Comparison of ENCODE assay signal across 25 cellular contexts in genomic region chr4:77174426-77174825, GRCh38. TPM values are rescaled to one million over a fixed set of nuclear protein-coding genes. Genes with fewer than 3 reads are reported as not detected.
A peak's percentile ranks its signal among the peaks of the same experiment; 100 is the strongest.
DNase-seq lines count a peak whose midpoint lies in the region; ATAC-seq and TF ChIP-seq lines count a peak whose summit lies in the region.
"Had no signal": no experiment of that assay in that cellular context is flagged by ENCODE, and none has a peak within 500 bp of the region (broad histone marks: within the 10 kb centered on the region; RNA-seq: fewer than 3 reads in every experiment).

No MANE protein-coding gene starts in this region.

- intact Hi-C loops in left ventricle myocardium superior (cut with micrococcal nuclease): no loop called here
- intact Hi-C loops in activated CD4-positive, alpha-beta T cell treated with anti-CD3 and anti-CD28 coated beads, Interleukin-2, amount 10 ng/mL, durations not matched to agents 24 days and 14 days (cut with micrococcal nuclease): no loop called here

- no peak overlapping the region for H3K23ac ChIP-seq in H9 (ENCODE audit: insufficient read length, low read depth, low read length)

- H3K4me1 Mint-ChIP-seq in H9: peaks cover 38 to 58% of the 10 kb centered on the region in 2 experiments
- no peaks in the 10 kb centered on the region for H3K4me1 Mint-ChIP-seq in activated CD4-positive, alpha-beta T cell treated with anti-CD3 and anti-CD28 coated beads, Interleukin-2, amount 10 ng/mL, durations not matched to agents 24 days and 14 days
- H3K4me1 Mint-ChIP-seq: activated B cell treated with CpG ODN at 0.5 μM for 24 hours; activated naive CD8-positive, alpha-beta T cell treated with anti-CD3 and anti-CD28 coated beads, Interleukin-2, amount 10 ng/mL, durations not matched to agents 7 days and 5 days had no signal

- H4K8ac ChIP-seq in H9 (replicated peaks; ENCODE audit: insufficient read length, low read depth, low read length): no peak overlapping the region

- peaks cover 68% of the 10 kb centered on the region for H3K27me3 Mint-ChIP-seq in H9 (ENCODE audit: low read depth)
- peaks cover 20% of the 10 kb centered on the region for H3K27me3 Mint-ChIP-seq in activated CD4-positive, alpha-beta T cell treated with anti-CD3 and anti-CD28 coated beads, Interleukin-2, amount 10 ng/mL, durations not matched to agents 24 days and 14 days
- H3K27me3 Mint-ChIP-seq: activated B cell treated with CpG ODN at 0.5 μM for 24 hours, memory B cell, naive B cell had no signal

- ATAC-seq in left ventricle myocardium superior (no peak), GM19351 (IDR thresholded peaks at IDR 0.05; ENCODE audit: unreplicated experiment) (no peak), GM18511 (IDR thresholded peaks at IDR 0.05; ENCODE audit: unreplicated experiment) (no peak)
- ATAC-seq: body of pancreas, HepG2, right cardiac atrium, upper lobe of right lung had no signal

- peaks cover 5 to 16% (median 15%) of the 10 kb centered on the region in 3 experiments; a peak in 6 of 7 replicates for H3K36me3 Mint-ChIP-seq in H9 (ENCODE audit: insufficient read depth in 1 of 3, low read depth in 3 of 3)
- peaks cover 11% of the 10 kb centered on the region for H3K36me3 Mint-ChIP-seq in activated CD4-positive, alpha-beta T cell treated with anti-CD3 and anti-CD28 coated beads, Interleukin-2, amount 10 ng/mL, durations not matched to agents 24 days and 14 days (ENCODE audit: low read depth)

- no peak overlapping the region for H2BK20ac ChIP-seq in H9 (ENCODE audit: low read depth, low read length, poor library complexity, severe bottlenecking)

- no peak overlapping the region for H4K5ac ChIP-seq in H9 (ENCODE audit: insufficient read length, low read depth, low read length)

- H3K18ac ChIP-seq in H9 (ENCODE audit: insufficient read length, low read depth, low read length): no peak overlapping the region

- H3K4me1 ChIP-seq in H9 (ENCODE audit: insufficient read depth, low read length): no peaks in the 10 kb centered on the region
- H3K4me1 ChIP-seq: body of pancreas, esophagus muscularis mucosa, upper lobe of right lung had no signal

- no peak overlapping the region for H3K4me3 Mint-ChIP-seq in H9
- no peak overlapping the region for H3K4me3 Mint-ChIP-seq in activated CD4-positive, alpha-beta T cell treated with anti-CD3 and anti-CD28 coated beads, Interleukin-2, amount 10 ng/mL, durations not matched to agents 24 days and 14 days
- H3K4me3 Mint-ChIP-seq: activated B cell treated with CpG ODN at 0.5 μM for 24 hours; activated CD4-positive, alpha-beta memory T cell treated with anti-CD3 and anti-CD28 coated beads for 36 hours; activated naive CD8-positive, alpha-beta T cell treated with anti-CD3 and anti-CD28 coated beads, Interleukin-2, amount 10 ng/mL, durations not matched to agents 7 days and 5 days; CD4-positive, CD25-positive, alpha-beta regulatory T cell; memory B cell; naive B cell had no signal

- H2AFZ ChIP-seq in H9 (ENCODE audit: low read length): no peak overlapping the region

- H3K4me3 ChIP-seq in astrocyte of the spinal cord (ENCODE audit: low read depth, low read length): no peak overlapping the region
- H3K4me3 ChIP-seq: body of pancreas, esophagus muscularis mucosa, upper lobe of right lung had no signal

- H2BK15ac ChIP-seq in H9 (ENCODE audit: low read depth, low read length): no peak overlapping the region

- peak; percentile 17; the same call in 1 of the 3 replicates for TF ChIP-seq CTCF in H9 (conservative IDR thresholded peaks at IDR 0.05)
- no peak for TF ChIP-seq CTCF in astrocyte of the spinal cord (IDR thresholded peaks at IDR 0.05; ENCODE audit: low read depth, low read length)

- H3K27ac ChIP-seq in H9 (ENCODE audit: insufficient read length, low read depth, low read length): no peak overlapping the region
- H3K27ac ChIP-seq: body of pancreas, esophagus muscularis mucosa, upper lobe of right lung had no signal

- H2BK5ac ChIP-seq in H9 (ENCODE audit: insufficient read length, low read length): no peak overlapping the region

- H2AK5ac ChIP-seq in H9 (ENCODE audit: insufficient read length, low read length): no peak overlapping the region

- peak; percentile 59 for DNase-seq in AG20443 (ENCODE audit: low spot score)
- DNase-seq in H9: peak; percentile 34
- DNase-seq in astrocyte of the spinal cord (ENCODE audit: low read depth, low spot score): peak; percentile 6
- DNase-seq in myocyte (ENCODE audit: low read depth): peak; percentile 79
- no peak for DNase-seq in left ventricle myocardium superior
- no peak for DNase-seq in activated CD4-positive, alpha-beta T cell treated with anti-CD3 and anti-CD28 coated beads, Interleukin-2, amount 10 ng/mL, durations not matched to agents 24 days and 14 days
- DNase-seq: activated B cell treated with CpG ODN at 0.5 μM for 24 hours; activated CD4-positive, alpha-beta memory T cell treated with anti-CD3 and anti-CD28 coated beads for 36 hours; activated effector memory CD4-positive, alpha-beta T cell treated with Interleukin-2 at 50 U/mL for 16 hours; activated naive CD8-positive, alpha-beta T cell treated with anti-CD3 and anti-CD28 coated beads, Interleukin-2, amount 10 ng/mL, durations not matched to agents 7 days and 5 days; body of pancreas; CD4-positive, CD25-positive, alpha-beta regulatory T cell; effector CD4-positive, alpha-beta T cell; naive B cell; NCI-H1436 treated with DMSO at 0.1 percent for 48 hours; NCI-H2171 treated with DMSO at 0.1 percent for 48 hours; NCI-H526 treated with DMSO at 0.1 percent for 48 hours; right cardiac atrium; stimulated activated CD8-positive, alpha-beta memory T cell treated with anti-CD3 and anti-CD28 coated beads, Interleukin-4, amount 100 ng/mL, for 48 hours; upper lobe of right lung had no signal

- H3K4ac ChIP-seq in H9 (ENCODE audit: low read depth, low read length): no peak overlapping the region

- no peaks in the 10 kb centered on the region for H3K79me2 ChIP-seq in H9 (ENCODE audit: insufficient read depth, low read length)

- H3T11ph ChIP-seq in H9 (ENCODE audit: low read length): no peak overlapping the region

- H3K14ac ChIP-seq in H9 (ENCODE audit: insufficient read depth, low read length): no peak overlapping the region

- no peak overlapping the region for H3K4me2 ChIP-seq in H9 (ENCODE audit: insufficient read depth, insufficient read length, low read length)

- H4K20me1 ChIP-seq in H9 (ENCODE audit: control insufficient read depth, insufficient read depth, insufficient read length): no peaks in the 10 kb centered on the region

- H4K91ac ChIP-seq in H9 (ENCODE audit: insufficient read length, low read depth, low read length): no peak overlapping the region

- H2BK120ac ChIP-seq in H9 (ENCODE audit: low read depth, low read length, poor library complexity, severe bottlenecking): no peak overlapping the region

- peaks cover 13% of the 10 kb centered on the region; the same call in 1 of the 2 replicates for H3K27me3 ChIP-seq in H9 (ENCODE audit: insufficient read depth, low read length)
- H3K27me3 ChIP-seq: body of pancreas, esophagus muscularis mucosa, upper lobe of right lung had no signal

- H3K9me3 ChIP-seq in H9 (ENCODE audit: control insufficient read depth, low read depth, low read length): no peaks in the 10 kb centered on the region
- H3K9me3 ChIP-seq: body of pancreas, esophagus muscularis mucosa, upper lobe of right lung had no signal

- H2BK12ac ChIP-seq in H9 (ENCODE audit: insufficient read length, low read depth, low read length): no peak overlapping the region

- H3K9ac ChIP-seq in H9 (ENCODE audit: extremely low read depth, insufficient read length, low read length): no peak overlapping the region

- H3K9me3 Mint-ChIP-seq in H9: no peaks in the 10 kb centered on the region
- no peaks in the 10 kb centered on the region for H3K9me3 Mint-ChIP-seq in activated CD4-positive, alpha-beta T cell treated with anti-CD3 and anti-CD28 coated beads, Interleukin-2, amount 10 ng/mL, durations not matched to agents 24 days and 14 days
- H3K9me3 Mint-ChIP-seq: activated B cell treated with CpG ODN at 0.5 μM for 24 hours; activated CD4-positive, alpha-beta memory T cell treated with anti-CD3 and anti-CD28 coated beads for 36 hours; activated naive CD8-positive, alpha-beta T cell treated with anti-CD3 and anti-CD28 coated beads, Interleukin-2, amount 10 ng/mL, durations not matched to agents 7 days and 5 days; memory B cell; naive B cell had no signal

- H3K27ac Mint-ChIP-seq in H9: peak overlapping the region in 1 of 3 experiments; percentile 11; a peak in 1 of 7 replicates
- H3K27ac Mint-ChIP-seq in activated CD4-positive, alpha-beta T cell treated with anti-CD3 and anti-CD28 coated beads, Interleukin-2, amount 10 ng/mL, durations not matched to agents 24 days and 14 days: no peak overlapping the region
- H3K27ac Mint-ChIP-seq: activated B cell treated with CpG ODN at 0.5 μM for 24 hours; activated CD4-positive, alpha-beta memory T cell treated with anti-CD3 and anti-CD28 coated beads for 36 hours; activated naive CD8-positive, alpha-beta T cell treated with anti-CD3 and anti-CD28 coated beads, Interleukin-2, amount 10 ng/mL, durations not matched to agents 7 days and 5 days; CD4-positive, CD25-positive, alpha-beta regulatory T cell; memory B cell had no signal

- in situ Hi-C loops in astrocyte of the spinal cord (cut with HindIII; ENCODE audit: low sequenced_read_pairs): no loop called here

- H3K23me2 ChIP-seq in H9 (ENCODE audit: insufficient read length, low read depth, low read length, poor library complexity, severe bottlenecking): no peaks in the 10 kb centered on the region

- no peaks in the 10 kb centered on the region for H3K79me1 ChIP-seq in H9 (ENCODE audit: insufficient read depth, low read depth, low read length, poor library complexity, severe bottlenecking)

- no peak overlapping the region for H3K56ac ChIP-seq in H9 (ENCODE audit: insufficient read length, low read depth, low read length)

- WGBS in H9 (ENCODE audit: extremely low coverage, insufficient read length, low lambda C conversion rate): no CpG with 5 or more reads among the region's 3 CpGs

RNA-seq across cellular contexts. Expression of gene CCNG2, which starts 17.4 kb away (rescaled TPM):
- total RNA-seq in H9 (2021): 9.9 and 10.6 TPM in 2 replicates
- 63.9 and 65.9 TPM in 2 replicates for total RNA-seq in myocyte
- 43.3 TPM for polyA plus RNA-seq in myocyte (2012)
- 10.3 TPM for total RNA-seq in left ventricle myocardium superior
- 10.4 and 11.1 TPM in 2 replicates for total RNA-seq in activated CD4-positive, alpha-beta T cell treated with anti-CD3 and anti-CD28 coated beads, Interleukin-2, amount 10 ng/mL, durations not matched to agents 24 days and 14 days

Comparison
In these comparisons a context has a peak if more than half of its experiments do, and no peak if none do; other contexts are left out.
1. DNase-seq: peak in AG20443 (single experiment), H9 (single experiment), astrocyte of the spinal cord (single experiment) and myocyte (single experiment); none in left ventricle myocardium superior (single experiment) and activated CD4-positive, alpha-beta T cell treated with anti-CD3 and anti-CD28 coated beads, Interleukin-2, amount 10 ng/mL, durations not matched to agents 24 days and 14 days (single experiment).